Comparison of ENCODE assay signal across 30 cellular contexts in the genomic region with DNA sequence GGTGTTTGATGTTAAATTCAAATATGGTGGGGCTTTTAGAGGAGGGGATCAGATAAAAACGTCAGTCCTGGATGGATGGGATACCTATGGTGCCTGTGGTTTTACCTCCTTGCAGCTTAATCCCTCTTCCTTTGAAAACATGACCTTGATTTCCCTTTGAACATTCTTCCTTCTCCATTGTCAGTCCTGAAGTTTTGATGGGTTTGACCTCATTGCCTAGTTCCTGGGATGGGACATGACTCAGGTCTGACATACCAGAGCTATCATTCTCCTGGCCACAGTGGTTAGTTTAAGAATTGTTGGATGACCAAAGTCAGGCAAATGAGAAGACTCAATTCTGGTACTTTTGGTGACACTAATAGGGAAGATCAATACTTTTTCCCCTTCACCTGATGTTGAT.
DNase-seq lines count a peak whose midpoint lies in the region; ATAC-seq and TF ChIP-seq lines count a peak whose summit lies in the region.
"Had no signal": no experiment of that assay in that cellular context is flagged by ENCODE, and none has a peak within 500 bp of the region (broad histone marks: within the 10 kb centered on the region; RNA-seq: fewer than 3 reads in every experiment).

No MANE protein-coding gene starts in this region.

- no peaks in the 10 kb centered on the region for H3K9me3 Mint-ChIP-seq in activated CD8-positive, alpha-beta memory T cell treated with anti-CD3 and anti-CD28 coated beads, Interleukin-2, amount 10 ng/mL, durations not matched to agents 7 days and 5 days (ENCODE audit: low read depth)
- no peaks in the 10 kb centered on the region for H3K9me3 Mint-ChIP-seq in CD8-positive, alpha-beta T cell
- H3K9me3 Mint-ChIP-seq: CD8-positive, alpha-beta memory T cell; H9; stimulated activated memory B cell treated with anti-CD40 and anti-IgM and Interleukin-4, amounts not matched to agents 10 μg/mL and 1 μg/mL and 100 μg/mL, for 72 hours had no signal

- H3K4me3 Mint-ChIP-seq in activated CD8-positive, alpha-beta memory T cell treated with anti-CD3 and anti-CD28 coated beads, Interleukin-2, amount 10 ng/mL, durations not matched to agents 7 days and 5 days = no peak overlapping the region
- no peak overlapping the region for H3K4me3 Mint-ChIP-seq in CD8-positive, alpha-beta T cell
- H3K4me3 Mint-ChIP-seq: activated CD4-positive, alpha-beta T cell treated with anti-CD3 and anti-CD28 coated beads for 36 hours; CD8-positive, alpha-beta memory T cell; H9; stimulated activated memory B cell treated with anti-CD40 and anti-IgM and Interleukin-4, amounts not matched to agents 10 μg/mL and 1 μg/mL and 100 μg/mL, for 72 hours had no signal

- H3K4me1 ChIP-seq in foreskin keratinocyte (peaks cover 11% of the 10 kb centered on the region), stomach smooth muscle (ENCODE audit: control insufficient read depth, insufficient read depth, low read length) (peaks cover 50% of the 10 kb centered on the region)
- no peaks in the 10 kb centered on the region for H3K4me1 ChIP-seq in CD8-positive, alpha-beta T cell (ENCODE audit: insufficient read depth, low read length)
- H3K4me1 ChIP-seq: adrenal gland had no signal

- no peak overlapping the region for H3K9ac ChIP-seq in stomach smooth muscle (ENCODE audit: low read length in 2 of 2)
- H3K9ac ChIP-seq: SK-N-SH had no signal

- ATAC-seq in foreskin keratinocyte (peak; percentile 34), GM21526 (IDR thresholded peaks at IDR 0.05; ENCODE audit: low FRiP score, unreplicated experiment) (no peak)
- no peak for ATAC-seq in activated CD8-positive, alpha-beta memory T cell treated with anti-CD3 and anti-CD28 coated beads, Interleukin-2, amount 10 ng/mL, durations not matched to agents 7 days and 5 days
- no peak for ATAC-seq in CD8-positive, alpha-beta T cell
- ATAC-seq: activated CD4-positive, alpha-beta T cell treated with anti-CD3 and anti-CD28 coated beads for 36 hours; left cardiac atrium; stimulated activated memory B cell treated with anti-CD40 and anti-IgM and Interleukin-4, amounts not matched to agents 10 μg/mL and 1 μg/mL and 100 μg/mL, for 72 hours had no signal

- no peak for TF ChIP-seq CTCF in foreskin keratinocyte (conservative IDR thresholded peaks at IDR 0.05)
- no peak for TF ChIP-seq CTCF in CD8-positive, alpha-beta T cell (IDR thresholded peaks at IDR 0.05)

- H3K9me3 ChIP-seq in stomach smooth muscle (ENCODE audit: control insufficient read depth in 2 of 2, low read length in 2 of 2) = no peaks in the 10 kb centered on the region
- H3K9me3 ChIP-seq in CD8-positive, alpha-beta T cell (ENCODE audit: low read length) = no peaks in the 10 kb centered on the region
- H3K9me3 ChIP-seq: adrenal gland, SK-N-SH, vagina had no signal

- intact Hi-C loops in CD8-positive, alpha-beta T cell (cut with DNase I, micrococcal nuclease) = no loop called here

- POLR2A ChIA-PET in CD8-positive, alpha-beta T cell (lab: Charles Lee) = no interaction called here

- peak; percentile 52 for DNase-seq in ELR (ENCODE audit: low read depth)
- peak; percentile 88 for DNase-seq in SW480 (ENCODE audit: low spot score)
- DNase-seq in foreskin keratinocyte = peak in 1 of 2 donors; percentile 43
- no peak for DNase-seq in activated CD8-positive, alpha-beta memory T cell treated with anti-CD3 and anti-CD28 coated beads, Interleukin-2, amount 10 ng/mL, durations not matched to agents 7 days and 5 days
- no peak for DNase-seq in CD8-positive, alpha-beta T cell
- DNase-seq: activated CD4-positive, alpha-beta T cell treated with anti-CD3 and anti-CD28 coated beads for 36 hours; activated naive CD4-positive, alpha-beta T cell treated with Interleukin-2 at 50 U/mL for 16 hours; activated T-cell treated with anti-CD3 and anti-CD28 coated beads, Interleukin-2, amount 50 U/mL, for 48 hours; adrenal gland; CD8-positive, alpha-beta memory T cell; cortex of kidney; DMS153; GF-D8; H9; head of caudate nucleus; Kasumi-1; left cardiac atrium; NCI-H1105 treated with DMSO at 0.1 percent for 48 hours; NCI-H2029 treated with DMSO at 0.1 percent for 48 hours; NCI-H2227 treated with DMSO at 0.1 percent for 48 hours; NCI-H774; SK-N-SH; small intestine; stimulated activated CD4-positive, alpha-beta T cell treated with anti-CD3 and anti-CD28 coated beads, Interleukin-2, amount 100 ng/mL, for 24 hours; T-helper 2 cell had no signal

- no peaks in the 10 kb centered on the region for H3K4me1 Mint-ChIP-seq in activated CD8-positive, alpha-beta memory T cell treated with anti-CD3 and anti-CD28 coated beads, Interleukin-2, amount 10 ng/mL, durations not matched to agents 7 days and 5 days
- H3K4me1 Mint-ChIP-seq in CD8-positive, alpha-beta T cell (ENCODE audit: low read depth) = no peaks in the 10 kb centered on the region
- H3K4me1 Mint-ChIP-seq: activated CD4-positive, alpha-beta T cell treated with anti-CD3 and anti-CD28 coated beads for 36 hours; CD8-positive, alpha-beta memory T cell; H9; stimulated activated memory B cell treated with anti-CD40 and anti-IgM and Interleukin-4, amounts not matched to agents 10 μg/mL and 1 μg/mL and 100 μg/mL, for 72 hours had no signal

- H3K27ac ChIP-seq in foreskin keratinocyte (no peak overlapping the region), stomach smooth muscle (ENCODE audit: low read length) (peak overlapping the region; percentile 41)
- H3K27ac ChIP-seq in CD8-positive, alpha-beta T cell (ENCODE audit: low read depth, low read length) = no peak overlapping the region
- H3K27ac ChIP-seq: adrenal gland, vagina had no signal

- CTCF ChIA-PET in activated CD8-positive, alpha-beta memory T cell treated with anti-CD3 and anti-CD28 coated beads, Interleukin-2, amount 10 ng/mL, durations not matched to agents 7 days and 5 days (lab: Charles Lee) = no interaction called here
- CTCF ChIA-PET in CD8-positive, alpha-beta T cell (lab: Charles Lee) = no interaction called here

- H3K36me3 ChIP-seq in stomach smooth muscle (ENCODE audit: control insufficient read depth in 2 of 2, insufficient read depth in 2 of 2, low read length in 2 of 2) = peaks cover 8 to 22% of the 10 kb centered on the region in 2 donors
- H3K36me3 ChIP-seq in CD8-positive, alpha-beta T cell (ENCODE audit: insufficient read depth, low read length) = no peaks in the 10 kb centered on the region
- H3K36me3 ChIP-seq: adrenal gland, vagina had no signal

- H3K27me3 ChIP-seq in foreskin keratinocyte (no peaks in the 10 kb centered on the region), stomach smooth muscle (ENCODE audit: control insufficient read depth in 1 of 2, insufficient read depth in 2 of 2, low read length in 2 of 2) (no peaks in the 10 kb centered on the region)
- H3K27me3 ChIP-seq in CD8-positive, alpha-beta T cell (ENCODE audit: insufficient read depth, low read length) = no peaks in the 10 kb centered on the region
- H3K27me3 ChIP-seq: adrenal gland, vagina had no signal

- H3K36me3 Mint-ChIP-seq in activated CD8-positive, alpha-beta memory T cell treated with anti-CD3 and anti-CD28 coated beads, Interleukin-2, amount 10 ng/mL, durations not matched to agents 7 days and 5 days = no peaks in the 10 kb centered on the region
- no peaks in the 10 kb centered on the region for H3K36me3 Mint-ChIP-seq in CD8-positive, alpha-beta T cell
- H3K36me3 Mint-ChIP-seq: CD8-positive, alpha-beta memory T cell; stimulated activated memory B cell treated with anti-CD40 and anti-IgM and Interleukin-4, amounts not matched to agents 10 μg/mL and 1 μg/mL and 100 μg/mL, for 72 hours had no signal

- H3K27me3 Mint-ChIP-seq in activated CD8-positive, alpha-beta memory T cell treated with anti-CD3 and anti-CD28 coated beads, Interleukin-2, amount 10 ng/mL, durations not matched to agents 7 days and 5 days = no peaks in the 10 kb centered on the region
- no peaks in the 10 kb centered on the region for H3K27me3 Mint-ChIP-seq in CD8-positive, alpha-beta T cell (ENCODE audit: low read depth)
- H3K27me3 Mint-ChIP-seq: activated CD4-positive, alpha-beta T cell treated with anti-CD3 and anti-CD28 coated beads for 36 hours; progenitor cell of endocrine pancreas; stimulated activated memory B cell treated with anti-CD40 and anti-IgM and Interleukin-4, amounts not matched to agents 10 μg/mL and 1 μg/mL and 100 μg/mL, for 72 hours had no signal

- no peak overlapping the region for H3K4me3 ChIP-seq in stomach smooth muscle (ENCODE audit: low read length in 2 of 2)
- H3K4me3 ChIP-seq in CD8-positive, alpha-beta T cell (ENCODE audit: low read depth, low read length) = no peak overlapping the region
- H3K4me3 ChIP-seq: adrenal gland, vagina had no signal

- H3K27ac Mint-ChIP-seq in activated CD8-positive, alpha-beta memory T cell treated with anti-CD3 and anti-CD28 coated beads, Interleukin-2, amount 10 ng/mL, durations not matched to agents 7 days and 5 days = no peak overlapping the region
- no peak overlapping the region for H3K27ac Mint-ChIP-seq in CD8-positive, alpha-beta T cell
- H3K27ac Mint-ChIP-seq: activated CD4-positive, alpha-beta T cell treated with anti-CD3 and anti-CD28 coated beads for 36 hours; CD8-positive, alpha-beta memory T cell; progenitor cell of endocrine pancreas; stimulated activated memory B cell treated with anti-CD40 and anti-IgM and Interleukin-4, amounts not matched to agents 10 μg/mL and 1 μg/mL and 100 μg/mL, for 72 hours had no signal

Comparison
In these comparisons a context has a peak if more than half of its experiments do, and no peak if none do; other contexts are left out.
1. DNase-seq: peak in ELR (single experiment) and SW480 (single experiment); none in activated CD8-positive, alpha-beta memory T cell treated with anti-CD3 and anti-CD28 coated beads, Interleukin-2, amount 10 ng/mL, durations not matched to agents 7 days and 5 days (single experiment) and CD8-positive, alpha-beta T cell (0 of 7).